In genomic region chr1:6392081-6392879, GRCh38 we compare ENCODE assay signal across 8 cellular contexts. TPM values are rescaled to one million over a fixed set of nuclear protein-coding genes. Genes with fewer than 3 reads are reported as not detected.
DNase-seq lines count a peak whose midpoint lies in the region; ATAC-seq and TF ChIP-seq lines count a peak whose summit lies in the region.

No MANE protein-coding gene starts in this region.

- TF ChIP-seq CTCF in BE2C (IDR thresholded peaks at IDR 0.05; ENCODE audit: low read depth, low read length): no peak
- no peak for TF ChIP-seq CTCF in Panc1 (IDR thresholded peaks at IDR 0.05)
- TF ChIP-seq CTCF in nephron (IDR thresholded peaks at IDR 0.05; ENCODE audit: unreplicated experiment in 3 of 3): no peak

- intact Hi-C loops in Panc1 (cut with micrococcal nuclease; ENCODE audit: unreplicated experiment): no loop called here

- BruUV-seq in Panc1 (replicated peaks; lab: Mats Ljungman, UMichigan): TSS peak; percentile 69

- H3K9me3 Mint-ChIP-seq in nephron: no peaks in the 10 kb centered on the region

- DNase-seq in BE2C: no peak
- DNase-seq in Panc1 (ENCODE audit: low read depth, low spot score): no peak
- DNase-seq in H4 (ENCODE audit: low spot score): no peak

- peaks cover 17% of the 10 kb centered on the region for H3K4me1 Mint-ChIP-seq in nephron

- no peaks in the 10 kb centered on the region for H3K4me1 ChIP-seq in BE2C
- H3K4me1 ChIP-seq in Panc1 (ENCODE audit: control insufficient read depth, insufficient read depth, low read length): peaks cover 16% of the 10 kb centered on the region
- peaks cover 14 to 18% of the 10 kb centered on the region in 2 donors for H3K4me1 ChIP-seq in duodenal mucosa (ENCODE audit: control insufficient read depth in 1 of 2, insufficient read depth in 2 of 2, low read length in 2 of 2)

- no peaks in the 10 kb centered on the region for H3K9me3 ChIP-seq in BE2C
- no peaks in the 10 kb centered on the region for H3K9me3 ChIP-seq in Panc1 (ENCODE audit: control insufficient read depth, insufficient read depth, low read depth, low read length)
- H3K9me3 ChIP-seq in duodenal mucosa (ENCODE audit: control insufficient read depth in 1 of 2, low read length in 2 of 2): no peaks in the 10 kb centered on the region

- H3K4me3 ChIP-seq in BE2C (ENCODE audit: low read depth, low read length) (peak overlapping the region; percentile 66), Panc1 (ENCODE audit: low read depth in 2 of 2, low read length in 2 of 2) (peak overlapping the region; percentile 50 to 64), duodenal mucosa (ENCODE audit: low read depth in 1 of 2, low read length in 2 of 2) (peak overlapping the region; percentile 56 to 67)

- H3K4me3 Mint-ChIP-seq in nephron: peak overlapping the region; percentile 75 to 85 (median 85)

- ATAC-seq in GM18907 (IDR thresholded peaks at IDR 0.05; ENCODE audit: unreplicated experiment) (peak; percentile 2), Panc1 (no peak), HG03521 (IDR thresholded peaks at IDR 0.05; ENCODE audit: unreplicated experiment) (no peak), HG03571 (IDR thresholded peaks at IDR 0.05; ENCODE audit: unreplicated experiment) (no peak)

- POLR2A ChIA-PET in Panc1 (lab: Charles Lee): interaction anchor here (0.9 kb wide), 1 partner anchor 12 kb away, joined by 7 read pairs; no protein-coding TSS in a partner anchor

- H3K27ac ChIP-seq in Panc1 (ENCODE audit: low read length): peak overlapping the region; percentile 68
- no peak overlapping the region for H3K27ac ChIP-seq in duodenal mucosa (ENCODE audit: low read depth, low read length)

- CTCF ChIA-PET in Panc1 (lab: Charles Lee): no interaction called here

- in situ Hi-C loops in Panc1 (cut with HindIII; ENCODE audit: low pct_unique_long_range_greater_than_20kb, low sequenced_read_pairs): no loop called here

- H3K36me3 ChIP-seq in BE2C (no peaks in the 10 kb centered on the region), Panc1 (ENCODE audit: control insufficient read depth, insufficient read depth, low read length) (no peaks in the 10 kb centered on the region), duodenal mucosa (ENCODE audit: control insufficient read depth in 1 of 2, insufficient read depth in 2 of 2, low read length in 2 of 2) (no peaks in the 10 kb centered on the region)

- H3K27me3 ChIP-seq in BE2C (no peaks in the 10 kb centered on the region), Panc1 (ENCODE audit: control insufficient read depth, insufficient read depth, low read length) (no peaks in the 10 kb centered on the region), duodenal mucosa (ENCODE audit: control insufficient read depth in 1 of 2, insufficient read depth in 2 of 2, low read length in 2 of 2) (no peaks in the 10 kb centered on the region)

- no peaks in the 10 kb centered on the region for H3K36me3 Mint-ChIP-seq in nephron (ENCODE audit: low read depth)

- peaks cover 26% of the 10 kb centered on the region for H3K27me3 Mint-ChIP-seq in nephron (ENCODE audit: low read depth)

- H3K9ac ChIP-seq in duodenal mucosa (ENCODE audit: low read depth in 1 of 2, low read length in 2 of 2): peak overlapping the region; percentile 49 to 60

- H3K27ac Mint-ChIP-seq in nephron: peak overlapping the region in 2 of 3 experiments; percentile 70 to 77

RNA-seq across cellular contexts. Expression of gene ACOT7, which starts 1.3 kb away (rescaled TPM):
- 143 TPM for polyA plus RNA-seq in BE2C (2012; ENCODE audit: insufficient read depth, insufficient read length, low read depth)
- total RNA-seq in Panc1 (2021; ENCODE audit: unreplicated experiment): 120 TPM
- polyA plus RNA-seq in Panc1 (2012; ENCODE audit: insufficient read length): 194 TPM
- total RNA-seq in H4 (2014; rRNA removed; shearing (Covaris generic)): 50.6 and 56.0 TPM in 2 replicates

RNA-seq across cellular contexts. Expression of gene HES2, which starts 27.4 kb away (rescaled TPM):
- not detected for polyA plus RNA-seq in BE2C (2012; ENCODE audit: insufficient read depth, insufficient read length, low read depth)
- 11.1 TPM for total RNA-seq in Panc1 (2021; ENCODE audit: unreplicated experiment)
- polyA plus RNA-seq in Panc1 (2012; ENCODE audit: insufficient read length): 18.8 TPM
- not detected in 2 replicates for total RNA-seq in H4 (2014; rRNA removed; shearing (Covaris generic))

RNA-seq across cellular contexts. Expression of gene ESPN, which starts 32.3 kb away (rescaled TPM):
- polyA plus RNA-seq in BE2C (2012; ENCODE audit: insufficient read depth, insufficient read length, low read depth): not detected
- total RNA-seq in Panc1 (2021; ENCODE audit: unreplicated experiment): 8.5 TPM
- 13.6 TPM for polyA plus RNA-seq in Panc1 (2012; ENCODE audit: insufficient read length)
- total RNA-seq in H4 (2014; rRNA removed; shearing (Covaris generic)): not detected in 2 replicates

Comparison
In these comparisons a context has a peak if more than half of its experiments do, and no peak if none do; other contexts are left out.
1. RNA of gene HES2, which starts 27.4 kb away (total RNA-seq): 11.1 TPM in Panc1 (single experiment); not detected in H4; every median in the first group is over 10 times any median in the second.
2. Peak in every context shown above with its lines, with median percentiles within 50 percentile points of each other: H3K4me3 ChIP-seq.